ENCODE assay signal across 14 cellular contexts in genomic region chr2:206353685-206354084, GRCh38.
DNase-seq lines count a peak whose midpoint lies in the region; ATAC-seq and TF ChIP-seq lines count a peak whose summit lies in the region.
"Had no signal": no experiment of that assay in that cellular context is flagged by ENCODE, and none has a peak within 500 bp of the region (broad histone marks: within the 10 kb centered on the region; RNA-seq: fewer than 3 reads in every experiment).

No MANE protein-coding gene starts in this region.

- no peaks in the 10 kb centered on the region for H3K36me3 ChIP-seq in SK-N-SH (replicated peaks in 1 of 2; ENCODE audit: control insufficient read depth in 1 of 2, insufficient read depth in 2 of 2, low read length in 1 of 2)
- no peaks in the 10 kb centered on the region for H3K36me3 ChIP-seq in HCT116 (ENCODE audit: control insufficient read depth in 1 of 2, insufficient read depth in 2 of 2, low read length in 2 of 2)
- H3K36me3 ChIP-seq in OCI-LY7 (ENCODE audit: insufficient read depth, low read length) = no peaks in the 10 kb centered on the region
- H3K36me3 ChIP-seq in neural cell (ENCODE audit: insufficient read depth, low read length) = no peaks in the 10 kb centered on the region
- no peaks in the 10 kb centered on the region for H3K36me3 ChIP-seq in vagina

- H3K27me3 Mint-ChIP-seq in effector memory CD8-positive, alpha-beta T cell = peaks cover 0 to 5% of the 10 kb centered on the region in 2 donors

- no peaks in the 10 kb centered on the region for H3K27me3 ChIP-seq in SK-N-SH (ENCODE audit: insufficient read depth)
- no peaks in the 10 kb centered on the region for H3K27me3 ChIP-seq in HCT116 (ENCODE audit: insufficient read depth, low read length)
- H3K27me3 ChIP-seq in neural cell (ENCODE audit: insufficient read depth, low read depth, low read length) = no peaks in the 10 kb centered on the region
- no peaks in the 10 kb centered on the region for H3K27me3 ChIP-seq in vagina
- H3K27me3 ChIP-seq: body of pancreas had no signal

- H3K4me1 ChIP-seq in SK-N-SH (ENCODE audit: control insufficient read depth in 1 of 2, insufficient read depth in 2 of 2, low read depth in 1 of 2, low read length in 1 of 2) = no peaks in the 10 kb centered on the region
- H3K4me1 ChIP-seq in HCT116 (ENCODE audit: control insufficient read depth in 1 of 2, insufficient read depth in 2 of 2, low read length in 2 of 2) = no peaks in the 10 kb centered on the region
- peaks cover 4% of the 10 kb centered on the region for H3K4me1 ChIP-seq in OCI-LY7 (ENCODE audit: insufficient read depth, low read length, poor library complexity, severe bottlenecking)
- no peaks in the 10 kb centered on the region for H3K4me1 ChIP-seq in vagina
- H3K4me1 ChIP-seq: body of pancreas had no signal

- no peak overlapping the region for H3K27ac Mint-ChIP-seq in effector memory CD8-positive, alpha-beta T cell
- H3K27ac Mint-ChIP-seq: T-helper 2 cell treated with Interferon-gamma antibody and Interleukin-4, amounts not matched to agents 5 μg/mL and 100 μg/mL, for 36 hours had no signal

- no peaks in the 10 kb centered on the region for H3K9me2 ChIP-seq in SK-N-SH
- H3K9me2 ChIP-seq in HCT116 (ENCODE audit: insufficient read depth) = no peaks in the 10 kb centered on the region
- no peaks in the 10 kb centered on the region for H3K9me2 ChIP-seq in OCI-LY7 (ENCODE audit: insufficient read depth, low read length)
- no peaks in the 10 kb centered on the region for H3K9me2 ChIP-seq in neural cell (ENCODE audit: insufficient read depth, low read length)

- H3K9me3 ChIP-seq in SK-N-SH (no peaks in the 10 kb centered on the region), HCT116 (ENCODE audit: control insufficient read depth in 1 of 2, insufficient read depth in 1 of 2, low read depth in 1 of 2, low read length in 2 of 2) (peaks cover 0 to 3% of the 10 kb centered on the region in 2 experiments; a peak in 1 of 4 replicates), OCI-LY7 (ENCODE audit: low read length) (no peaks in the 10 kb centered on the region), neural cell (ENCODE audit: low read length) (peaks cover 8% of the 10 kb centered on the region), vagina (no peaks in the 10 kb centered on the region)
- H3K9me3 ChIP-seq: body of pancreas had no signal

- no peak for TF ChIP-seq POLR2A in HCT116 (IDR thresholded peaks at IDR 0.05; ENCODE audit: borderline replicate concordance, extremely low read depth, insufficient read depth, insufficient read length)
- TF ChIP-seq POLR2A in vagina (IDR thresholded peaks at IDR 0.05) = no peak

- H3F3A ChIP-seq in SK-N-SH (replicated peaks; ENCODE audit: insufficient read depth) = no peaks in the 10 kb centered on the region
- H3F3A ChIP-seq in neural cell (ENCODE audit: insufficient read depth, low read length, poor library complexity, severe bottlenecking) = no peaks in the 10 kb centered on the region

- intact Hi-C loops in HCT116 (cut with micrococcal nuclease) = no loop called here
- intact Hi-C loops in OCI-LY7 (cut with micrococcal nuclease; ENCODE audit: unreplicated experiment) = no loop called here
- intact Hi-C loops in vagina (cut with DNase I) = no loop called here
- intact Hi-C loops in Right ventricle myocardium superior (cut with DNase I) = no loop called here

- H3K27ac ChIP-seq in SK-N-SH (ENCODE audit: low read depth in 2 of 2, low read length in 1 of 2) (no peak overlapping the region), HCT116 (ENCODE audit: low read depth, low read length) (no peak overlapping the region), OCI-LY7 (ENCODE audit: low read depth, low read length, poor library complexity, severe bottlenecking) (no peak overlapping the region), neural cell (ENCODE audit: low read length) (peak overlapping the region; percentile 16), vagina (no peak overlapping the region)
- H3K27ac ChIP-seq: body of pancreas, PC-9 had no signal

- POLR2A ChIA-PET in SK-N-SH (lab: Yijun Ruan, JAX) (no interaction called here), HCT116 (lab: Charles Lee) (no interaction called here), OCI-LY7 (lab: Charles Lee) (no interaction called here)

- H3K4me1 Mint-ChIP-seq in effector memory CD8-positive, alpha-beta T cell (ENCODE audit: low read depth in 2 of 2) = no peaks in the 10 kb centered on the region

- no peak for TF ChIP-seq EP300 in SK-N-SH (IDR thresholded peaks at IDR 0.05; ENCODE audit: borderline replicate concordance in 1 of 2, low read depth in 1 of 2, low read length in 1 of 2)
- no peak for TF ChIP-seq EP300 in neural cell (conservative IDR thresholded peaks at IDR 0.05; ENCODE audit: poor library complexity, severe bottlenecking)

- H3K36me3 Mint-ChIP-seq in effector memory CD8-positive, alpha-beta T cell (ENCODE audit: insufficient read depth) = peaks cover 2% of the 10 kb centered on the region

- CTCF ChIA-PET in SK-N-SH (lab: Yijun Ruan, JAX) (interaction anchor here (0.9 kb wide), 1 partner anchor 15 kb away, joined by 3 read pairs; no protein-coding TSS in a partner anchor), HCT116 (lab: Charles Lee) (no interaction called here), OCI-LY7 (lab: Charles Lee; ENCODE audit: unreplicated experiment) (no interaction called here)

- WGBS in SK-N-SH (ENCODE audit: low lambda C conversion rate) = 36% methylated on average over 1 of the region's 1 CpG

- no peak overlapping the region for H3K4me3 Mint-ChIP-seq in effector memory CD8-positive, alpha-beta T cell
- H3K4me3 Mint-ChIP-seq: T-helper 2 cell treated with Interferon-gamma antibody and Interleukin-4, amounts not matched to agents 5 μg/mL and 100 μg/mL, for 36 hours had no signal

- TF ChIP-seq CTCF in SK-N-SH (IDR thresholded peaks at IDR 0.05) (no peak), HCT116 (IDR thresholded peaks at IDR 0.05 in 2 of 3, conservative IDR thresholded peaks at IDR 0.05 in 1 of 3; ENCODE audit: borderline replicate concordance in 1 of 3, insufficient read depth in 1 of 3, low read depth in 2 of 3, low read length in 2 of 3) (peak in 2 of 3 experiments; percentile 21 to 24; a peak in 3 of 6 replicates), OCI-LY7 (conservative IDR thresholded peaks at IDR 0.05; ENCODE audit: low read length) (peak; percentile 41), neural cell (IDR thresholded peaks at IDR 0.05; ENCODE audit: poor library complexity, severe bottlenecking) (no peak), vagina (IDR thresholded peaks at IDR 0.05) (no peak)

- H2AFZ ChIP-seq in SK-N-SH (ENCODE audit: low read depth) (no peak overlapping the region), HCT116 (ENCODE audit: low read depth, low read length, poor library complexity, severe bottlenecking) (no peak overlapping the region), OCI-LY7 (ENCODE audit: low read length) (no peak overlapping the region; the same call in 1 of the 2 replicates), neural cell (ENCODE audit: low read depth, low read length) (no peak overlapping the region)
- H2AFZ ChIP-seq: PC-9 had no signal

- H3K4me3 ChIP-seq in SK-N-SH (ENCODE audit: low read depth in 2 of 2, low read length in 1 of 2) = no peak overlapping the region
- H3K4me3 ChIP-seq in HCT116 (replicated peaks in 1 of 2; ENCODE audit: low read depth in 1 of 2, low read length in 2 of 2) = no peak overlapping the region
- no peak overlapping the region for H3K4me3 ChIP-seq in OCI-LY7 (ENCODE audit: low read depth, low read length, poor library complexity, severe bottlenecking)
- no peak overlapping the region for H3K4me3 ChIP-seq in neural cell (ENCODE audit: low read length)
- H3K4me3 ChIP-seq in vagina = no peak overlapping the region
- H3K4me3 ChIP-seq: body of pancreas, PC-9 had no signal

- RAD21 ChIA-PET in HCT116 (lab: Charles Lee; ENCODE audit: low non-redundant PET in 1 of 2, low total read pairs in 2 of 2, uncharacterized antibody in 2 of 2, unreplicated experiment in 2 of 2) = interaction anchor here in 1 of 2 experiments (0.6 kb wide), 1 partner anchor 21 kb away, joined by 3 read pairs; no protein-coding TSS in a partner anchor

- H3K9me3 Mint-ChIP-seq in effector memory CD8-positive, alpha-beta T cell = peaks cover 3 to 12% of the 10 kb centered on the region in 2 donors

- TF ChIP-seq RAD21 in SK-N-SH (IDR thresholded peaks at IDR 0.05; ENCODE audit: low read length) (no peak), HCT116 (IDR thresholded peaks at IDR 0.05; ENCODE audit: low read depth) (no peak), neural cell (conservative IDR thresholded peaks at IDR 0.05) (no peak)

- ATAC-seq in SK-N-SH treated with all-trans-retinoic acid at 6 μM for 48 hours = peak; percentile 47; the same call in 2 of the 3 replicates
- ATAC-seq in HCT116 = peak; percentile 88
- no peak for ATAC-seq in effector memory CD8-positive, alpha-beta T cell (replicated peaks)
- no peak for ATAC-seq in Right ventricle myocardium superior (ENCODE audit: poor library complexity)
- ATAC-seq: body of pancreas had no signal

- no TSS peak for BruUV-seq in HCT116 (replicated peaks; lab: Mats Ljungman, UMichigan)
- no TSS peak for BruUV-seq in OCI-LY7 (replicated peaks; lab: Mats Ljungman, UMichigan)

- no peaks in the 10 kb centered on the region for H4K20me1 ChIP-seq in SK-N-SH (ENCODE audit: insufficient read depth)
- H4K20me1 ChIP-seq in HCT116 (ENCODE audit: insufficient read depth) = no peaks in the 10 kb centered on the region
- no peaks in the 10 kb centered on the region for H4K20me1 ChIP-seq in OCI-LY7 (ENCODE audit: insufficient read depth, low read length)
- no peaks in the 10 kb centered on the region for H4K20me1 ChIP-seq in neural cell (ENCODE audit: insufficient read depth)

- no peaks in the 10 kb centered on the region for H3K79me2 ChIP-seq in SK-N-SH (ENCODE audit: insufficient read depth)
- no peaks in the 10 kb centered on the region for H3K79me2 ChIP-seq in HCT116 (ENCODE audit: insufficient read depth, low read length)
- no peaks in the 10 kb centered on the region for H3K79me2 ChIP-seq in OCI-LY7 (ENCODE audit: insufficient read depth, low read depth, low read length)
- no peaks in the 10 kb centered on the region for H3K79me2 ChIP-seq in neural cell (replicated peaks; ENCODE audit: insufficient read depth, low read length)

- no peak overlapping the region for H3K9ac ChIP-seq in SK-N-SH
- H3K9ac ChIP-seq in HCT116 (ENCODE audit: low read length) = no peak overlapping the region
- no peak overlapping the region for H3K9ac ChIP-seq in neural cell (ENCODE audit: low read length)

- DNase-seq in SK-N-SH (no peak), HCT116 (ENCODE audit: low read depth, low spot score) (peak; percentile 8), OCI-LY7 (ENCODE audit: low spot score) (peak; percentile 11), vagina (ENCODE audit: extremely low spot score in 2 of 2) (no peak), Right ventricle myocardium superior (no peak)
- DNase-seq in effector memory CD8-positive, alpha-beta T cell = no peak
- DNase-seq: activated CD4-positive, alpha-beta T cell treated with anti-CD3 and anti-CD28 coated beads, Interleukin-2, amount 50 U/mL, for 1 hour; body of pancreas; IMR-90; PC-9; stimulated activated CD4-positive, alpha-beta T cell treated with anti-CD3 and anti-CD28 coated beads, Interleukin-2, amount 100 ng/mL, for 24 hours had no signal

- H3K4me2 ChIP-seq in SK-N-SH = no peak overlapping the region
- H3K4me2 ChIP-seq in HCT116 (ENCODE audit: low read length) = no peak overlapping the region
- H3K4me2 ChIP-seq in OCI-LY7 (ENCODE audit: low read length) = no peak overlapping the region
- H3K4me2 ChIP-seq in neural cell (ENCODE audit: low read length) = no peak overlapping the region
- H3K4me2 ChIP-seq: PC-9 had no signal

TF ChIP-seq in neural cell, 6 proteins besides CTCF, POLR2A, EP300 and RAD21 (continues in another document):
- no peak for TF ChIP-seq TAF1 (IDR thresholded peaks at IDR 0.05; ENCODE audit: low read depth)

Comparison
In these comparisons a context has a peak if more than half of its experiments do, and no peak if none do; other contexts are left out.
1. ATAC-seq: peak in SK-N-SH treated with all-trans-retinoic acid at 6 μM for 48 hours (single experiment) and HCT116 (single experiment); none in effector memory CD8-positive, alpha-beta T cell (single experiment) and Right ventricle myocardium superior (single experiment).
2. DNase-seq: peak in HCT116 (single experiment) and OCI-LY7 (single experiment); none in SK-N-SH (single experiment), vagina (0 of 2), effector memory CD8-positive, alpha-beta T cell (0 of 3) and Right ventricle myocardium superior (single experiment).
3. CTCF ChIP-seq: peak in HCT116 (2 of 3) and OCI-LY7 (single experiment); none in SK-N-SH (single experiment), neural cell (single experiment) and vagina (0 of 3).